Comparison of ENCODE assay signal across 16 cellular contexts in the genomic region with DNA sequence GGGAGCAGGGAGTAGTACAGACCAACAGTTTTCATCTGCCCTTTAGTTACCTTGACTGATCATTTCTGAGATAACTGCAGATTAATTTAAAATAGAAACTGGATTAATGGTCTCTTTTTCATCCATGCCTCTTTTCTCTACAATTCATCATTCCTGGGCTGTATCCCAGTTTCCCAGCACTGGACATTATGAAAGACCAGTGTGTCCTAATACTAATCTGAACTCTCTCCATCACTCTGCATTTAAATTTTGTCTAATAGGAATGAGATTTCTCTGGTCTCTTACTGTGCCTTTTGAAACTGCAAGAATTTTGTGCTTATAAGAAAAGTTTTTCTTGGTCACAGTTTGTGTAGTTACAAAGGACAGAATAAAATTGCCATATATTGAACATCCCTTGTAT. TPM values are rescaled to one million over a fixed set of nuclear protein-coding genes. Genes with fewer than 3 reads are reported as not detected.
DNase-seq lines count a peak whose midpoint lies in the region; ATAC-seq and TF ChIP-seq lines count a peak whose summit lies in the region.
"Had no signal": no experiment of that assay in that cellular context is flagged by ENCODE, and none has a peak within 500 bp of the region (broad histone marks: within the 10 kb centered on the region; RNA-seq: fewer than 3 reads in every experiment).

No MANE protein-coding gene starts in this region.

- H3K9me3 ChIP-seq in gastroesophageal sphincter (no peaks in the 10 kb centered on the region), suprapubic skin (no peaks in the 10 kb centered on the region)
- H3K9me3 ChIP-seq: A549, Caco-2 had no signal

- H3K27ac Mint-ChIP-seq in GM23338 = no peak overlapping the region
- no peak overlapping the region for H3K27ac Mint-ChIP-seq in naive thymus-derived CD8-positive, alpha-beta T cell
- H3K27ac Mint-ChIP-seq: CD8-positive, alpha-beta memory T cell; HFFc6 had no signal

- H3K27me3 ChIP-seq in GM23338 (ENCODE audit: insufficient read depth) (no peaks in the 10 kb centered on the region), gastroesophageal sphincter (no peaks in the 10 kb centered on the region), suprapubic skin (no peaks in the 10 kb centered on the region)
- H3K27me3 ChIP-seq: BLaER1 had no signal

- DNase-seq in AG20443 (ENCODE audit: low spot score) (peak; percentile 21), GM23338 (ENCODE audit: low spot score) (no peak), suprapubic skin (ENCODE audit: low spot score in 2 of 2) (no peak), retina (no peak)
- no peak for DNase-seq in naive thymus-derived CD8-positive, alpha-beta T cell
- DNase-seq: AML-193; CD8-positive, alpha-beta memory T cell; DND-41; GDM1; HCEC 1CT; HFFc6 had no signal

- no peak overlapping the region for H3K4me2 ChIP-seq in GM23338
- H3K4me2 ChIP-seq: A549, BLaER1 had no signal

- TF ChIP-seq POLR2A in gastroesophageal sphincter (IDR thresholded peaks at IDR 0.05) (no peak), suprapubic skin (IDR thresholded peaks at IDR 0.05) (no peak)

- H3K4me3 Mint-ChIP-seq in GM23338 = no peak overlapping the region
- peak overlapping the region in 1 of 10 donors; percentile 16 for H3K4me3 Mint-ChIP-seq in naive thymus-derived CD8-positive, alpha-beta T cell
- H3K4me3 Mint-ChIP-seq: CD8-positive, alpha-beta memory T cell; HFFc6 had no signal

- H4K20me1 ChIP-seq in GM23338 (replicated peaks; ENCODE audit: insufficient read depth) = peaks cover 28% of the 10 kb centered on the region

- H3F3A ChIP-seq in GM23338 (replicated peaks; ENCODE audit: low read depth) = no peaks in the 10 kb centered on the region

- TF ChIP-seq EP300 in gastroesophageal sphincter (IDR thresholded peaks at IDR 0.05) (no peak), suprapubic skin (IDR thresholded peaks at IDR 0.05) (no peak)

- H3K79me2 ChIP-seq in GM23338 (replicated peaks; ENCODE audit: insufficient read depth) = peaks cover 87% of the 10 kb centered on the region

- peaks cover 26% of the 10 kb centered on the region for H3K4me1 Mint-ChIP-seq in GM23338
- peaks cover 6 to 18% (median 11%) of the 10 kb centered on the region in 4 donors for H3K4me1 Mint-ChIP-seq in naive thymus-derived CD8-positive, alpha-beta T cell

- ATAC-seq in GM23338 (no peak), gastroesophageal sphincter (peak; percentile 74), HG03159 (IDR thresholded peaks at IDR 0.05; ENCODE audit: unreplicated experiment) (no peak)
- no peak for ATAC-seq in naive thymus-derived CD8-positive, alpha-beta T cell
- ATAC-seq: A549 had no signal

- POLR2A ChIA-PET in naive thymus-derived CD8-positive, alpha-beta T cell (lab: Charles Lee) = interaction anchor here (0.7 kb wide), 2 partner anchors 12 to 1979 kb away, joined by 3 to 5 read pairs; no protein-coding TSS in a partner anchor

- H3K4me1 ChIP-seq in GM23338 (ENCODE audit: insufficient read depth) (peaks cover 17% of the 10 kb centered on the region; the same call in 1 of the 2 replicates), gastroesophageal sphincter (peaks cover 0 to 40% (median 4%) of the 10 kb centered on the region in 3 donors), suprapubic skin (peaks cover 4% of the 10 kb centered on the region)
- H3K4me1 ChIP-seq: A549, BLaER1 had no signal

- H3K9me2 ChIP-seq in GM23338 (ENCODE audit: insufficient read depth) = no peaks in the 10 kb centered on the region

- no peaks in the 10 kb centered on the region for H3K27me3 Mint-ChIP-seq in GM23338 (ENCODE audit: insufficient read depth, low read depth, poor library complexity)
- no peaks in the 10 kb centered on the region for H3K27me3 Mint-ChIP-seq in naive thymus-derived CD8-positive, alpha-beta T cell
- H3K27me3 Mint-ChIP-seq: CD8-positive, alpha-beta memory T cell had no signal

- TF ChIP-seq CTCF in GM23338 (conservative IDR thresholded peaks at IDR 0.05; ENCODE audit: low read depth in 2 of 2) (no peak), gastroesophageal sphincter (IDR thresholded peaks at IDR 0.05) (no peak), suprapubic skin (IDR thresholded peaks at IDR 0.05) (no peak)

- no peak overlapping the region for H2AFZ ChIP-seq in GM23338

- peaks cover 8% of the 10 kb centered on the region; the same call in 2 of the 3 replicates for H3K36me3 Mint-ChIP-seq in GM23338 (ENCODE audit: low read depth)
- peaks cover 0 to 13% (median 7%) of the 10 kb centered on the region in 3 donors for H3K36me3 Mint-ChIP-seq in naive thymus-derived CD8-positive, alpha-beta T cell

- H3K27ac ChIP-seq in GM23338 (ENCODE audit: low read depth) = peak overlapping the region; percentile 28; the same call in 1 of the 2 replicates
- H3K27ac ChIP-seq in gastroesophageal sphincter = no peak overlapping the region
- peak overlapping the region; percentile 42 for H3K27ac ChIP-seq in suprapubic skin
- H3K27ac ChIP-seq: A549, BLaER1 had no signal

- H3K36me3 ChIP-seq in GM23338 (ENCODE audit: insufficient read depth) = 0 out of 2 replicates have a peak, but pooled peaks cover 8% of the 10 kb centered on the region
- peaks cover 0 to 7% of the 10 kb centered on the region in 2 donors for H3K36me3 ChIP-seq in gastroesophageal sphincter
- H3K36me3 ChIP-seq in suprapubic skin = peaks cover 1% of the 10 kb centered on the region

- H3K4me3 ChIP-seq in GM23338 (no peak overlapping the region), gastroesophageal sphincter (no peak overlapping the region), suprapubic skin (no peak overlapping the region)
- H3K4me3 ChIP-seq: A549, BLaER1 had no signal

- no peaks in the 10 kb centered on the region for H3K9me3 Mint-ChIP-seq in GM23338
- no peaks in the 10 kb centered on the region for H3K9me3 Mint-ChIP-seq in naive thymus-derived CD8-positive, alpha-beta T cell
- H3K9me3 Mint-ChIP-seq: CD8-positive, alpha-beta memory T cell; HFFc6 had no signal

TF ChIP-seq in GM23338, 12 proteins besides CTCF, POLR2A, EP300 and RAD21:
- TF ChIP-seq JUNB (IDR thresholded peaks at IDR 0.05; ENCODE audit: unreplicated experiment) (no peak), EZH2phosphoT487 (IDR thresholded peaks at IDR 0.05; ENCODE audit: unreplicated experiment) (no peak), CREB1 (CRISPR knock-in tag; IDR thresholded peaks at IDR 0.05; ENCODE audit: low read depth) (no peak), POLR2AphosphoS5 (IDR thresholded peaks at IDR 0.05; ENCODE audit: low read depth) (no peak)
TF ChIP-seq in GM23338: peak in this region for 0.

RNA-seq across cellular contexts. Expression of gene PLEKHA8, which starts 12.7 kb away (rescaled TPM):
- total RNA-seq in GM23338 (2014; rRNA removed; shearing (Covaris generic)) = 36.9 and 44.9 TPM in 2 replicates
- 10.2 and 11.6 TPM in 2 replicates for polyA plus RNA-seq in GM23338 (2016; fragmentation: Nextera tagmentation; extraction: Ambion mirVana)
- total RNA-seq in gastroesophageal sphincter (10 to 100 TPM in 2 of 4 donors, 1 to 10 TPM in 2; 7.5 to 16.3 (median 11.4) TPM), suprapubic skin (10 to 100 TPM in 1 of 4 donors, 1 to 10 TPM in 3; 5.7 to 12.4 (median 7.2) TPM)
- total RNA-seq in naive thymus-derived CD8-positive, alpha-beta T cell = 10 to 100 TPM in 1 of 2 experiments, 1 to 10 TPM in 1; 9.6 to 11.9 TPM
- polyA plus RNA-seq in naive thymus-derived CD8-positive, alpha-beta T cell = 1 to 10 TPM; 2.7 to 4.9 (median 4.2) TPM

RNA-seq across cellular contexts. Expression of gene FKBP14, which starts 14.4 kb away (rescaled TPM):
- 11.8 and 21.4 TPM in 2 replicates for total RNA-seq in GM23338 (2014; rRNA removed; shearing (Covaris generic))
- polyA plus RNA-seq in GM23338 (2016; fragmentation: Nextera tagmentation; extraction: Ambion mirVana) = 10.4 and 12.9 TPM in 2 replicates
- total RNA-seq in gastroesophageal sphincter = 10 to 100 TPM in 1 of 4 donors, 1 to 10 TPM in 3; 7.0 to 10.7 (median 7.7) TPM
- total RNA-seq in suprapubic skin = 1 to 10 TPM; 4.7 to 8.0 (median 6.8) TPM
- 1 to 10 TPM; 4.6 to 5.7 TPM for total RNA-seq in naive thymus-derived CD8-positive, alpha-beta T cell
- 1 to 10 TPM in 2 of 3 donors, under 1 TPM in 1; 0.44 to 1.7 (median 1.1) TPM for polyA plus RNA-seq in naive thymus-derived CD8-positive, alpha-beta T cell

RNA-seq across cellular contexts. Expression of gene SCRN1, which starts 51.3 kb away (rescaled TPM):
- total RNA-seq in GM23338 (2014; rRNA removed; shearing (Covaris generic)) = 60.5 and 66.7 TPM in 2 replicates
- polyA plus RNA-seq in GM23338 (2016; fragmentation: Nextera tagmentation; extraction: Ambion mirVana) = 15.2 and 15.6 TPM in 2 replicates
- total RNA-seq in gastroesophageal sphincter (100 to 1,000 TPM; 103 to 121 (median 112) TPM), suprapubic skin (10 to 100 TPM; 10.8 to 26.0 (median 15.0) TPM)
- total RNA-seq in naive thymus-derived CD8-positive, alpha-beta T cell = 10 to 100 TPM; 16.3 to 17.3 TPM
- polyA plus RNA-seq in naive thymus-derived CD8-positive, alpha-beta T cell = 10 to 100 TPM in 1 of 3 donors, 1 to 10 TPM in 2; 8.3 to 13.7 (median 9.2) TPM

Comparison
In these comparisons a context has a peak if more than half of its experiments do, and no peak if none do; other contexts are left out.
1. H3K27ac ChIP-seq: peak in GM23338 (single experiment) and suprapubic skin (single experiment); none in gastroesophageal sphincter (0 of 4).